In genomic region chr10:132331956-132332749, GRCh38 we compare ENCODE assay signal across 1 cellular context.
TF ChIP-seq lines count a peak whose summit lies in the region.

Gene LRRC27 (plus strand): TSS chr10:132332193. CDS start chr10:132333525, 1,332 bp downstream.

TF ChIP-seq in WTC11, 78 proteins besides CTCF, POLR2A, EP300 and RAD21 (continued from another document):
- no peak for TF ChIP-seq ATF3 (CRISPR knock-in tag; conservative IDR thresholded peaks at IDR 0.05)
- TF ChIP-seq MAX (CRISPR knock-in tag; IDR thresholded peaks at IDR 0.05), result peak; percentile 98
- peak; percentile 32; the same call in 1 of the 2 replicates for TF ChIP-seq ZNF121 (CRISPR knock-in tag; IDR thresholded peaks at IDR 0.05)
- TF ChIP-seq ZNF219 (CRISPR knock-in tag; IDR thresholded peaks at IDR 0.05; ENCODE audit: borderline replicate concordance), result no peak; the same call in 1 of the 2 replicates
- TF ChIP-seq IRF2 (CRISPR knock-in tag; IDR thresholded peaks at IDR 0.05; ENCODE audit: borderline replicate concordance, low read depth), result no peak
- TF ChIP-seq FOXK1 (CRISPR knock-in tag; IDR thresholded peaks at IDR 0.05), result peak; percentile 90
- peak; percentile 85 for TF ChIP-seq ZBTB21 (CRISPR knock-in tag; IDR thresholded peaks at IDR 0.05; ENCODE audit: borderline replicate concordance)
- TF ChIP-seq ETV6 (CRISPR knock-in tag; IDR thresholded peaks at IDR 0.05), result peak; percentile 93
- TF ChIP-seq, protein P1, sequence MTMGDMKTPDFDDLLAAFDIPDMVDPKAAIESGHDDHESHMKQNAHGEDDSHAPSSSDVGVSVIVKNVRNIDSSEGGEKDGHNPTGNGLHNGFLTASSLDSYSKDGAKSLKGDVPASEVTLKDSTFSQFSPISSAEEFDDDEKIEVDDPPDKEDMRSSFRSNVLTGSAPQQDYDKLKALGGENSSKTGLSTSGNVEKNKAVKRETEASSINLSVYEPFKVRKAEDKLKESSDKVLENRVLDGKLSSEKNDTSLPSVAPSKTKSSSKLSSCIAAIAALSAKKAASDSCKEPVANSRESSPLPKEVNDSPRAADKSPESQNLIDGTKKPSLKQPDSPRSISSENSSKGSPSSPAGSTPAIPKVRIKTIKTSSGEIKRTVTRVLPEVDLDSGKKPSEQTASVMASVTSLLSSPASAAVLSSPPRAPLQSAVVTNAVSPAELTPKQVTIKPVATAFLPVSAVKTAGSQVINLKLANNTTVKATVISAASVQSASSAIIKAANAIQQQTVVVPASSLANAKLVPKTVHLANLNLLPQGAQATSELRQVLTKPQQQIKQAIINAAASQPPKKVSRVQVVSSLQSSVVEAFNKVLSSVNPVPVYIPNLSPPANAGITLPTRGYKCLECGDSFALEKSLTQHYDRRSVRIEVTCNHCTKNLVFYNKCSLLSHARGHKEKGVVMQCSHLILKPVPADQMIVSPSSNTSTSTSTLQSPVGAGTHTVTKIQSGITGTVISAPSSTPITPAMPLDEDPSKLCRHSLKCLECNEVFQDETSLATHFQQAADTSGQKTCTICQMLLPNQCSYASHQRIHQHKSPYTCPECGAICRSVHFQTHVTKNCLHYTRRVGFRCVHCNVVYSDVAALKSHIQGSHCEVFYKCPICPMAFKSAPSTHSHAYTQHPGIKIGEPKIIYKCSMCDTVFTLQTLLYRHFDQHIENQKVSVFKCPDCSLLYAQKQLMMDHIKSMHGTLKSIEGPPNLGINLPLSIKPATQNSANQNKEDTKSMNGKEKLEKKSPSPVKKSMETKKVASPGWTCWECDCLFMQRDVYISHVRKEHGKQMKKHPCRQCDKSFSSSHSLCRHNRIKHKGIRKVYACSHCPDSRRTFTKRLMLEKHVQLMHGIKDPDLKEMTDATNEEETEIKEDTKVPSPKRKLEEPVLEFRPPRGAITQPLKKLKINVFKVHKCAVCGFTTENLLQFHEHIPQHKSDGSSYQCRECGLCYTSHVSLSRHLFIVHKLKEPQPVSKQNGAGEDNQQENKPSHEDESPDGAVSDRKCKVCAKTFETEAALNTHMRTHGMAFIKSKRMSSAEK (CRISPR knock-in tag; IDR thresholded peaks at IDR 0.05; ENCODE audit: borderline replicate concordance), result no peak
- no peak; the same call in 1 of the 2 replicates for TF ChIP-seq NFE2L1 (CRISPR knock-in tag; IDR thresholded peaks at IDR 0.05)
- peak; percentile 59; the same call in 1 of the 2 replicates for TF ChIP-seq USF1 (CRISPR knock-in tag; IDR thresholded peaks at IDR 0.05)
- TF ChIP-seq TCF7 (CRISPR knock-in tag; IDR thresholded peaks at IDR 0.05; ENCODE audit: low read depth), result no peak
- TF ChIP-seq, protein P2, sequence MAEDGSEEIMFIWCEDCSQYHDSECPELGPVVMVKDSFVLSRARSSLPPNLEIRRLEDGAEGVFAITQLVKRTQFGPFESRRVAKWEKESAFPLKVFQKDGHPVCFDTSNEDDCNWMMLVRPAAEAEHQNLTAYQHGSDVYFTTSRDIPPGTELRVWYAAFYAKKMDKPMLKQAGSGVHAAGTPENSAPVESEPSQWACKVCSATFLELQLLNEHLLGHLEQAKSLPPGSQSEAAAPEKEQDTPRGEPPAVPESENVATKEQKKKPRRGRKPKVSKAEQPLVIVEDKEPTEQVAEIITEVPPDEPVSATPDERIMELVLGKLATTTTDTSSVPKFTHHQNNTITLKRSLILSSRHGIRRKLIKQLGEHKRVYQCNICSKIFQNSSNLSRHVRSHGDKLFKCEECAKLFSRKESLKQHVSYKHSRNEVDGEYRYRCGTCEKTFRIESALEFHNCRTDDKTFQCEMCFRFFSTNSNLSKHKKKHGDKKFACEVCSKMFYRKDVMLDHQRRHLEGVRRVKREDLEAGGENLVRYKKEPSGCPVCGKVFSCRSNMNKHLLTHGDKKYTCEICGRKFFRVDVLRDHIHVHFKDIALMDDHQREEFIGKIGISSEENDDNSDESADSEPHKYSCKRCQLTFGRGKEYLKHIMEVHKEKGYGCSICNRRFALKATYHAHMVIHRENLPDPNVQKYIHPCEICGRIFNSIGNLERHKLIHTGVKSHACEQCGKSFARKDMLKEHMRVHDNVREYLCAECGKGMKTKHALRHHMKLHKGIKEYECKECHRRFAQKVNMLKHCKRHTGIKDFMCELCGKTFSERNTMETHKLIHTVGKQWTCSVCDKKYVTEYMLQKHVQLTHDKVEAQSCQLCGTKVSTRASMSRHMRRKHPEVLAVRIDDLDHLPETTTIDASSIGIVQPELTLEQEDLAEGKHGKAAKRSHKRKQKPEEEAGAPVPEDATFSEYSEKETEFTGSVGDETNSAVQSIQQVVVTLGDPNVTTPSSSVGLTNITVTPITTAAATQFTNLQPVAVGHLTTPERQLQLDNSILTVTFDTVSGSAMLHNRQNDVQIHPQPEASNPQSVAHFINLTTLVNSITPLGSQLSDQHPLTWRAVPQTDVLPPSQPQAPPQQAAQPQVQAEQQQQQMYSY (CRISPR knock-in tag; IDR thresholded peaks at IDR 0.05), result no peak; the same call in 1 of the 2 replicates
- TF ChIP-seq, protein P3, sequence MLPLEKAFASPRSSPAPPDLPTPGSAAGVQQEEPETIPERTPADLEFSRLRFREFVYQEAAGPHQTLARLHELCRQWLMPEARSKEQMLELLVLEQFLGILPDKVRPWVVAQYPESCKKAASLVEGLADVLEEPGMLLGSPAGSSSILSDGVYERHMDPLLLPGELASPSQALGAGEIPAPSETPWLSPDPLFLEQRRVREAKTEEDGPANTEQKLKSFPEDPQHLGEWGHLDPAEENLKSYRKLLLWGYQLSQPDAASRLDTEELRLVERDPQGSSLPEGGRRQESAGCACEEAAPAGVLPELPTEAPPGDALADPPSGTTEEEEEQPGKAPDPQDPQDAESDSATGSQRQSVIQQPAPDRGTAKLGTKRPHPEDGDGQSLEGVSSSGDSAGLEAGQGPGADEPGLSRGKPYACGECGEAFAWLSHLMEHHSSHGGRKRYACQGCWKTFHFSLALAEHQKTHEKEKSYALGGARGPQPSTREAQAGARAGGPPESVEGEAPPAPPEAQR (CRISPR knock-in tag; IDR thresholded peaks at IDR 0.05), result no peak
- TF ChIP-seq GABPB1 (CRISPR knock-in tag; IDR thresholded peaks at IDR 0.05), result no peak
- TF ChIP-seq RORB (CRISPR knock-in tag; IDR thresholded peaks at IDR 0.05), result no peak
- no peak for TF ChIP-seq ERG (CRISPR knock-in tag; IDR thresholded peaks at IDR 0.05)
- no peak for TF ChIP-seq SOX15 (CRISPR knock-in tag; IDR thresholded peaks at IDR 0.05)
- no peak for TF ChIP-seq SMAD3 (CRISPR knock-in tag; IDR thresholded peaks at IDR 0.05; ENCODE audit: borderline replicate concordance)
- no peak for TF ChIP-seq PRRX2 (CRISPR knock-in tag; IDR thresholded peaks at IDR 0.05)
- peak; percentile 83 for TF ChIP-seq E2F5 (CRISPR knock-in tag; IDR thresholded peaks at IDR 0.05)
- TF ChIP-seq NFYB (CRISPR knock-in tag; conservative IDR thresholded peaks at IDR 0.05; ENCODE audit: low read depth), result no peak
- TF ChIP-seq ZNF416 (CRISPR knock-in tag; IDR thresholded peaks at IDR 0.05), result no peak
- TF ChIP-seq ZBTB43 (CRISPR knock-in tag; IDR thresholded peaks at IDR 0.05), result no peak; the same call in 1 of the 2 replicates
- TF ChIP-seq ZNF671 (CRISPR knock-in tag; IDR thresholded peaks at IDR 0.05), result no peak
- TF ChIP-seq HMGA2 (CRISPR knock-in tag; IDR thresholded peaks at IDR 0.05), result no peak
- peak; percentile 93 for TF ChIP-seq ZNF138 (CRISPR knock-in tag; conservative IDR thresholded peaks at IDR 0.05)
- TF ChIP-seq, protein P4, sequence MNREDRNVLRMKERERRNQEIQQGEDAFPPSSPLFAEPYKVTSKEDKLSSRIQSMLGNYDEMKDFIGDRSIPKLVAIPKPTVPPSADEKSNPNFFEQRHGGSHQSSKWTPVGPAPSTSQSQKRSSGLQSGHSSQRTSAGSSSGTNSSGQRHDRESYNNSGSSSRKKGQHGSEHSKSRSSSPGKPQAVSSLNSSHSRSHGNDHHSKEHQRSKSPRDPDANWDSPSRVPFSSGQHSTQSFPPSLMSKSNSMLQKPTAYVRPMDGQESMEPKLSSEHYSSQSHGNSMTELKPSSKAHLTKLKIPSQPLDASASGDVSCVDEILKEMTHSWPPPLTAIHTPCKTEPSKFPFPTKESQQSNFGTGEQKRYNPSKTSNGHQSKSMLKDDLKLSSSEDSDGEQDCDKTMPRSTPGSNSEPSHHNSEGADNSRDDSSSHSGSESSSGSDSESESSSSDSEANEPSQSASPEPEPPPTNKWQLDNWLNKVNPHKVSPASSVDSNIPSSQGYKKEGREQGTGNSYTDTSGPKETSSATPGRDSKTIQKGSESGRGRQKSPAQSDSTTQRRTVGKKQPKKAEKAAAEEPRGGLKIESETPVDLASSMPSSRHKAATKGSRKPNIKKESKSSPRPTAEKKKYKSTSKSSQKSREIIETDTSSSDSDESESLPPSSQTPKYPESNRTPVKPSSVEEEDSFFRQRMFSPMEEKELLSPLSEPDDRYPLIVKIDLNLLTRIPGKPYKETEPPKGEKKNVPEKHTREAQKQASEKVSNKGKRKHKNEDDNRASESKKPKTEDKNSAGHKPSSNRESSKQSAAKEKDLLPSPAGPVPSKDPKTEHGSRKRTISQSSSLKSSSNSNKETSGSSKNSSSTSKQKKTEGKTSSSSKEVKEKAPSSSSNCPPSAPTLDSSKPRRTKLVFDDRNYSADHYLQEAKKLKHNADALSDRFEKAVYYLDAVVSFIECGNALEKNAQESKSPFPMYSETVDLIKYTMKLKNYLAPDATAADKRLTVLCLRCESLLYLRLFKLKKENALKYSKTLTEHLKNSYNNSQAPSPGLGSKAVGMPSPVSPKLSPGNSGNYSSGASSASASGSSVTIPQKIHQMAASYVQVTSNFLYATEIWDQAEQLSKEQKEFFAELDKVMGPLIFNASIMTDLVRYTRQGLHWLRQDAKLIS (CRISPR knock-in tag; IDR thresholded peaks at IDR 0.05; ENCODE audit: borderline replicate concordance), result 0 out of 2 replicates have a peak, but pooled peaks have one; percentile 45
- no peak for TF ChIP-seq MXD4 (CRISPR knock-in tag; IDR thresholded peaks at IDR 0.05; ENCODE audit: borderline replicate concordance)
- no peak for TF ChIP-seq SMAD4 (CRISPR knock-in tag; IDR thresholded peaks at IDR 0.05)
- TF ChIP-seq ESRRA (CRISPR knock-in tag; IDR thresholded peaks at IDR 0.05; ENCODE audit: borderline replicate concordance), result peak; percentile 76; the same call in 1 of the 2 replicates
- no peak for TF ChIP-seq ZNF263 (CRISPR knock-in tag; IDR thresholded peaks at IDR 0.05; ENCODE audit: low read depth)
- TF ChIP-seq TP53 (CRISPR knock-in tag; IDR thresholded peaks at IDR 0.05), result peak; percentile 85
- TF ChIP-seq NR1H2 (CRISPR knock-in tag; IDR thresholded peaks at IDR 0.05), result peak; percentile 33; the same call in 1 of the 2 replicates
- no peak for TF ChIP-seq FOXJ3 (CRISPR knock-in tag; IDR thresholded peaks at IDR 0.05; ENCODE audit: borderline replicate concordance)
- peak; percentile 13; the same call in 1 of the 2 replicates for TF ChIP-seq ZNF232 (CRISPR knock-in tag; IDR thresholded peaks at IDR 0.05)
- TF ChIP-seq, protein P5, sequence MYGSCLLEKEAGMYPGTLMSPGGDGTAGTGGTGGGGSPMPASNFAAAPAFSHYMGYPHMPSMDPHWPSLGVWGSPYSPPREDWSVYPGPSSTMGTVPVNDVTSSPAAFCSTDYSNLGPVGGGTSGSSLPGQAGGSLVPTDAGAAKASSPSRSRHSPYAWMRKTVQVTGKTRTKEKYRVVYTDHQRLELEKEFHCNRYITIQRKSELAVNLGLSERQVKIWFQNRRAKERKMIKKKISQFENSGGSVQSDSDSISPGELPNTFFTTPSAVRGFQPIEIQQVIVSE (CRISPR knock-in tag; IDR thresholded peaks at IDR 0.05; ENCODE audit: borderline replicate concordance), result no peak
